In genomic region chr1:27981146-27981545, GRCh38 we compare ENCODE assay signal across 25 cellular contexts. TPM values are rescaled to one million over a fixed set of nuclear protein-coding genes. Genes with fewer than 3 reads are reported as not detected.
A peak's percentile ranks its signal among the peaks of the same experiment; 100 is the strongest.
DNase-seq lines count a peak whose midpoint lies in the region; ATAC-seq and TF ChIP-seq lines count a peak whose summit lies in the region.
"Had no signal": no experiment of that assay in that cellular context is flagged by ENCODE, and none has a peak within 500 bp of the region (broad histone marks: within the 10 kb centered on the region; RNA-seq: fewer than 3 reads in every experiment).

No MANE protein-coding gene starts in this region.

- CTCF ChIA-PET in CD8-positive, alpha-beta T cell (lab: Charles Lee) = interaction anchor here (0.6 to 11.4 kb wide), 10 partner anchors 10 to 137 kb away, joined by 3 to 115 read pairs (median 8); partner anchors contain the start of gene SMPDL3B
- CTCF ChIA-PET in naive thymus-derived CD4-positive, alpha-beta T cell (lab: Charles Lee) = interaction anchor here (0.6 to 9.5 kb wide), 8 partner anchors 10 to 925 kb away, joined by 3 to 110 read pairs (median 6); partner anchors contain the start of gene XKR8

- no peaks in the 10 kb centered on the region for H4K20me1 ChIP-seq in neural cell (ENCODE audit: insufficient read depth)
- H4K20me1 ChIP-seq: BLaER1 treated with 17β-estradiol and CSF1 and Interleukin-3, amounts not matched to agents 10 nM and 100 nM had no signal

- H3K27ac ChIP-seq in neural cell (ENCODE audit: low read length) = peak overlapping the region; percentile 68
- H3K27ac ChIP-seq in CD8-positive, alpha-beta T cell (ENCODE audit: low read depth, low read length) = no peak overlapping the region
- H3K27ac ChIP-seq in naive thymus-derived CD4-positive, alpha-beta T cell (ENCODE audit: low read depth, low read length) = no peak overlapping the region
- H3K27ac ChIP-seq: 22Rv1; BLaER1 treated with 17β-estradiol and CSF1 and Interleukin-3, amounts not matched to agents 10 nM and 100 nM; colonic mucosa; right atrium auricular region; uterus had no signal

- no peaks in the 10 kb centered on the region for H3K9me2 ChIP-seq in neural cell (ENCODE audit: insufficient read depth, low read length)

- peaks cover 22% of the 10 kb centered on the region for H3K36me3 Mint-ChIP-seq in CD8-positive, alpha-beta T cell
- H3K36me3 Mint-ChIP-seq in naive thymus-derived CD4-positive, alpha-beta T cell = peaks cover 0 to 16% (median 7%) of the 10 kb centered on the region in 5 donors

- no peaks in the 10 kb centered on the region for H3K4me1 ChIP-seq in CD8-positive, alpha-beta T cell (ENCODE audit: insufficient read depth, low read length)
- no peaks in the 10 kb centered on the region for H3K4me1 ChIP-seq in naive thymus-derived CD4-positive, alpha-beta T cell (ENCODE audit: control insufficient read depth in 2 of 2, insufficient read depth in 2 of 2, low read length in 2 of 2)
- H3K4me1 ChIP-seq: colonic mucosa, uterus had no signal

- peak overlapping the region; percentile 40 for H3K9ac ChIP-seq in neural cell (ENCODE audit: low read length)

- no peak for ATAC-seq in CD8-positive, alpha-beta T cell
- ATAC-seq in naive thymus-derived CD4-positive, alpha-beta T cell = no peak
- ATAC-seq in GM21723 (IDR thresholded peaks at IDR 0.05; ENCODE audit: unreplicated experiment) = no peak
- ATAC-seq: left ventricle myocardium superior, PC-3 had no signal

- no peaks in the 10 kb centered on the region for H3K79me2 ChIP-seq in neural cell (replicated peaks; ENCODE audit: insufficient read depth, low read length)

- H3F3A ChIP-seq in neural cell (ENCODE audit: insufficient read depth, low read length, poor library complexity, severe bottlenecking) = no peaks in the 10 kb centered on the region

- no peak for TF ChIP-seq RAD21 in neural cell (conservative IDR thresholded peaks at IDR 0.05)

- DNase-seq in DMS 273 (lab: John Stamatoyannopoulos, UW; ENCODE audit: unreplicated experiment) = peak; percentile 27
- no peak for DNase-seq in DMS 273 treated with DMSO at 0.1 percent for 48 hours (lab: John Stamatoyannopoulos, UW)
- DNase-seq in NCI-H446 (lab: John Stamatoyannopoulos, UW) = peak; percentile 61 to 79
- DNase-seq in cerebellum (ENCODE audit: low spot score) = peak; percentile 27
- DNase-seq in CD8-positive, alpha-beta T cell = no peak
- no peak for DNase-seq in naive thymus-derived CD4-positive, alpha-beta T cell
- DNase-seq: activated CD4-positive, alpha-beta T cell treated with anti-CD3 and anti-CD28 coated beads, Interleukin-2, amount 50 U/mL, for 4 hours; activated naive CD4-positive, alpha-beta T cell treated with anti-CD3 and anti-CD28 coated beads, Interleukin-2, amount 10 ng/mL, durations not matched to agents 7 days and 5 days; activated T-cell treated with anti-CD3 and anti-CD28 coated beads, Interleukin-2, amount 50 U/mL, for 1 hour; aorta; colonic mucosa; heart right ventricle; left ventricle myocardium superior; MG63; NCI-H1436; NCI-H526 treated with DMSO at 0.1 percent for 48 hours; PC-3; SHP77 treated with DMSO at 0.1 percent for 48 hours; stimulated activated CD8-positive, alpha-beta memory T cell treated with anti-CD3 and anti-CD28 coated beads, Interleukin-4, amount 100 ng/mL, for 48 hours; uterus had no signal

- H3K27ac Mint-ChIP-seq in CD8-positive, alpha-beta T cell = no peak overlapping the region
- peak overlapping the region in 2 of 9 donors; percentile 42 to 60 for H3K27ac Mint-ChIP-seq in naive thymus-derived CD4-positive, alpha-beta T cell
- H3K27ac Mint-ChIP-seq: activated naive CD4-positive, alpha-beta T cell treated with anti-CD3 and anti-CD28 coated beads, Interleukin-2, amount 10 ng/mL, durations not matched to agents 7 days and 5 days had no signal

- no peaks in the 10 kb centered on the region for H3K9me3 ChIP-seq in neural cell (ENCODE audit: low read length)
- H3K9me3 ChIP-seq in CD8-positive, alpha-beta T cell (ENCODE audit: low read length) = no peaks in the 10 kb centered on the region
- no peaks in the 10 kb centered on the region for H3K9me3 ChIP-seq in naive thymus-derived CD4-positive, alpha-beta T cell (ENCODE audit: control insufficient read depth in 2 of 3, low read length in 3 of 3)
- H3K9me3 ChIP-seq: BLaER1 treated with 17β-estradiol and CSF1 and Interleukin-3, amounts not matched to agents 10 nM and 100 nM; colonic mucosa; heart right ventricle; MG63; right atrium auricular region; uterus had no signal

- TF ChIP-seq EP300 in neural cell (conservative IDR thresholded peaks at IDR 0.05; ENCODE audit: poor library complexity, severe bottlenecking) = no peak

- H3K9me3 Mint-ChIP-seq in CD8-positive, alpha-beta T cell = no peaks in the 10 kb centered on the region
- H3K9me3 Mint-ChIP-seq in naive thymus-derived CD4-positive, alpha-beta T cell = no peaks in the 10 kb centered on the region
- H3K9me3 Mint-ChIP-seq: activated naive CD4-positive, alpha-beta T cell treated with anti-CD3 and anti-CD28 coated beads, Interleukin-2, amount 10 ng/mL, durations not matched to agents 7 days and 5 days had no signal

- intact Hi-C loops in CD8-positive, alpha-beta T cell (cut with DNase I, micrococcal nuclease) = no loop called here
- intact Hi-C loops in naive thymus-derived CD4-positive, alpha-beta T cell (cut with micrococcal nuclease) = loop anchor here in 1 of 2 donors (5.0 kb wide), 1 partner anchor 309 kb away; the partner anchor contains the start of gene IFI6

- H2AFZ ChIP-seq in neural cell (ENCODE audit: low read depth, low read length) = no peak overlapping the region

- POLR2A ChIA-PET in CD8-positive, alpha-beta T cell (lab: Charles Lee) = interaction anchor here (0.8 kb wide), 1 partner anchor 112 kb away, joined by 3 read pairs; no protein-coding TSS in a partner anchor
- POLR2A ChIA-PET in naive thymus-derived CD4-positive, alpha-beta T cell (lab: Charles Lee) = interaction anchor here (0.8 to 2.5 kb wide), 5 partner anchors 11 to 121 kb away, joined by 3 to 7 read pairs (median 3); partner anchors contain the start of gene XKR8

- no peaks in the 10 kb centered on the region for H3K4me1 Mint-ChIP-seq in CD8-positive, alpha-beta T cell (ENCODE audit: low read depth)
- peaks cover 0 to 3% (median 0%) of the 10 kb centered on the region in 7 donors for H3K4me1 Mint-ChIP-seq in naive thymus-derived CD4-positive, alpha-beta T cell

- no peaks in the 10 kb centered on the region for H3K27me3 ChIP-seq in neural cell (ENCODE audit: insufficient read depth, low read depth, low read length)
- H3K27me3 ChIP-seq in CD8-positive, alpha-beta T cell (ENCODE audit: insufficient read depth, low read length) = no peaks in the 10 kb centered on the region
- H3K27me3 ChIP-seq in naive thymus-derived CD4-positive, alpha-beta T cell (ENCODE audit: control insufficient read depth in 2 of 2, insufficient read depth in 2 of 2, low read length in 2 of 2) = no peaks in the 10 kb centered on the region
- H3K27me3 ChIP-seq: BLaER1 treated with 17β-estradiol and CSF1 and Interleukin-3, amounts not matched to agents 10 nM and 100 nM; colonic mucosa; heart right ventricle; MG63; right atrium auricular region; uterus had no signal

- H3K4me2 ChIP-seq in neural cell (ENCODE audit: low read length) = no peak overlapping the region
- H3K4me2 ChIP-seq: BLaER1 treated with 17β-estradiol and CSF1 and Interleukin-3, amounts not matched to agents 10 nM and 100 nM had no signal

- H3K4me3 Mint-ChIP-seq in CD8-positive, alpha-beta T cell = no peak overlapping the region
- H3K4me3 Mint-ChIP-seq in naive thymus-derived CD4-positive, alpha-beta T cell = no peak overlapping the region
- H3K4me3 Mint-ChIP-seq: activated naive CD4-positive, alpha-beta T cell treated with anti-CD3 and anti-CD28 coated beads, Interleukin-2, amount 10 ng/mL, durations not matched to agents 7 days and 5 days had no signal

- no peak overlapping the region for H3K4me3 ChIP-seq in neural cell (ENCODE audit: low read length)
- H3K4me3 ChIP-seq in CD8-positive, alpha-beta T cell (ENCODE audit: low read depth, low read length) = no peak overlapping the region
- H3K4me3 ChIP-seq in naive thymus-derived CD4-positive, alpha-beta T cell (ENCODE audit: low read length) = no peak overlapping the region
- H3K4me3 ChIP-seq: BLaER1 treated with 17β-estradiol and CSF1 and Interleukin-3, amounts not matched to agents 10 nM and 100 nM; colonic mucosa; heart right ventricle; MG63; right atrium auricular region; uterus had no signal

- TF ChIP-seq CTCF in neural cell (IDR thresholded peaks at IDR 0.05; ENCODE audit: poor library complexity, severe bottlenecking) = no peak
- no peak for TF ChIP-seq CTCF in CD8-positive, alpha-beta T cell (IDR thresholded peaks at IDR 0.05)

- no peaks in the 10 kb centered on the region for H3K27me3 Mint-ChIP-seq in CD8-positive, alpha-beta T cell (ENCODE audit: low read depth)
- H3K27me3 Mint-ChIP-seq in naive thymus-derived CD4-positive, alpha-beta T cell = no peaks in the 10 kb centered on the region
- H3K27me3 Mint-ChIP-seq: activated naive CD4-positive, alpha-beta T cell treated with anti-CD3 and anti-CD28 coated beads, Interleukin-2, amount 10 ng/mL, durations not matched to agents 7 days and 5 days had no signal

- no peaks in the 10 kb centered on the region for H3K36me3 ChIP-seq in neural cell (ENCODE audit: insufficient read depth, low read length)
- no peaks in the 10 kb centered on the region for H3K36me3 ChIP-seq in CD8-positive, alpha-beta T cell (ENCODE audit: insufficient read depth, low read length)
- H3K36me3 ChIP-seq in naive thymus-derived CD4-positive, alpha-beta T cell (ENCODE audit: control insufficient read depth in 2 of 3, insufficient read depth in 3 of 3, low read length in 3 of 3) = peaks cover 0 to 9% (median 0%) of the 10 kb centered on the region in 3 experiments
- H3K36me3 ChIP-seq: colonic mucosa, uterus had no signal

TF ChIP-seq in neural cell, 6 proteins besides CTCF, POLR2A, EP300 and RAD21 (continues in another document):
- TF ChIP-seq MXI1 (conservative IDR thresholded peaks at IDR 0.05; ENCODE audit: poor library complexity, severe bottlenecking) (no peak), EZH2 (IDR thresholded peaks at IDR 0.05; ENCODE audit: borderline replicate concordance, insufficient read depth, low read length, poor library complexity, severe bottlenecking) (no peak)

RNA-seq across cellular contexts. Expression of gene XKR8, which starts 21.4 kb away (rescaled TPM):
- total RNA-seq in cerebellum = 3.4 TPM
- polyA plus RNA-seq in neural cell = not detected in 2 replicates
- not detected in 2 replicates for polyA minus RNA-seq in neural cell
- total RNA-seq in CD8-positive, alpha-beta T cell = 1 to 10 TPM; 6.1 to 7.3 TPM
- 10 to 100 TPM in 3 of 5 experiments, 1 to 10 TPM in 2; 8.4 to 15.8 (median 10.7) TPM for total RNA-seq in naive thymus-derived CD4-positive, alpha-beta T cell
- 10 to 100 TPM; 10.4 to 22.1 TPM for polyA plus RNA-seq in naive thymus-derived CD4-positive, alpha-beta T cell

RNA-seq across cellular contexts. Expression of gene SMPDL3B, which starts 46.3 kb away (rescaled TPM):
- total RNA-seq in cerebellum = 0.73 TPM
- polyA plus RNA-seq in neural cell = 0.56 TPM in 1 of 2 replicates, not detected in the other
- polyA minus RNA-seq in neural cell = not detected in 2 replicates
- not detected for total RNA-seq in CD8-positive, alpha-beta T cell
- under 1 TPM in 3 of 5 experiments, not detected in 2; 0.19 to 0.47 (median 0.41) TPM for total RNA-seq in naive thymus-derived CD4-positive, alpha-beta T cell
- polyA plus RNA-seq in naive thymus-derived CD4-positive, alpha-beta T cell = not detected
- total RNA-seq: left ventricle myocardium superior had no signal

Comparison
In these comparisons a context has a peak if more than half of its experiments do, and no peak if none do; other contexts are left out.
1. DNase-seq: peak in DMS 273 (single experiment), NCI-H446 (2 of 2) and cerebellum (single experiment); none in DMS 273 treated with DMSO at 0.1 percent for 48 hours (single experiment), CD8-positive, alpha-beta T cell (0 of 7) and naive thymus-derived CD4-positive, alpha-beta T cell (0 of 9).